9 cellular contexts compared by ENCODE assay signal in genomic region chr16:14310519-14310991, GRCh38.
DNase-seq lines count a peak whose midpoint lies in the region; ATAC-seq lines count a peak whose summit lies in the region.
"Had no signal": no experiment of that assay in that cellular context is flagged by ENCODE, and none has a peak within 500 bp of the region (broad histone marks: within the 10 kb centered on the region; RNA-seq: fewer than 3 reads in every experiment).

No MANE protein-coding gene starts in this region.

- H3K4me3 Mint-ChIP-seq in activated CD4-positive, alpha-beta T cell treated with anti-CD3 and anti-CD28 coated beads for 36 hours = no peak overlapping the region
- no peak overlapping the region for H3K4me3 Mint-ChIP-seq in activated T-helper 1 cell treated with anti-CD3 and anti-CD28 coated beads, Interleukin-12 subunit alpha, Interleukin-12 subunit beta, Interleukin-2, Interleukin-4 antibody, amounts not matched to agents 30 ng/mL and 10 ng/mL and 1 ng/mL, durations not matched to agents 14 hours and 24 hours and 36 hours
- H3K4me3 Mint-ChIP-seq: activated naive CD8-positive, alpha-beta T cell treated with anti-CD3 and anti-CD28 coated beads, Interleukin-2, amount 10 ng/mL, durations not matched to agents 7 days and 5 days had no signal

- no peaks in the 10 kb centered on the region for H3K36me3 ChIP-seq in skeletal muscle tissue (ENCODE audit: control insufficient read depth in 3 of 3, insufficient read depth in 3 of 3, low read length in 3 of 3)

- H3K27ac ChIP-seq in skeletal muscle tissue (ENCODE audit: low read depth, low read length) = peak overlapping the region; percentile 94

- ATAC-seq in activated CD4-positive, alpha-beta T cell treated with anti-CD3 and anti-CD28 coated beads for 36 hours = no peak
- ATAC-seq in HG03139 (IDR thresholded peaks at IDR 0.05; ENCODE audit: unreplicated experiment) (peak; percentile 46), HG02970 (IDR thresholded peaks at IDR 0.05; ENCODE audit: low FRiP score, unreplicated experiment) (no peak)

- H3K4me1 ChIP-seq in skeletal muscle tissue (ENCODE audit: control insufficient read depth in 3 of 3, insufficient read depth in 3 of 3, low read length in 3 of 3) = peaks cover 64 to 71% (median 70%) of the 10 kb centered on the region in 3 donors

- no peaks in the 10 kb centered on the region for H3K9me3 Mint-ChIP-seq in activated CD4-positive, alpha-beta T cell treated with anti-CD3 and anti-CD28 coated beads for 36 hours (ENCODE audit: low read depth)
- no peaks in the 10 kb centered on the region for H3K9me3 Mint-ChIP-seq in activated T-helper 1 cell treated with anti-CD3 and anti-CD28 coated beads, Interleukin-12 subunit alpha, Interleukin-12 subunit beta, Interleukin-2, Interleukin-4 antibody, amounts not matched to agents 30 ng/mL and 10 ng/mL and 1 ng/mL, durations not matched to agents 14 hours and 24 hours and 36 hours
- H3K9me3 Mint-ChIP-seq: activated naive CD8-positive, alpha-beta T cell treated with anti-CD3 and anti-CD28 coated beads, Interleukin-2, amount 10 ng/mL, durations not matched to agents 7 days and 5 days had no signal

- intact Hi-C loops in activated CD4-positive, alpha-beta T cell treated with anti-CD3 and anti-CD28 coated beads for 36 hours (cut with DNase I, micrococcal nuclease) = no loop called here
- intact Hi-C loops in activated T-helper 1 cell treated with anti-CD3 and anti-CD28 coated beads, Interleukin-12 subunit alpha, Interleukin-12 subunit beta, Interleukin-2, Interleukin-4 antibody, amounts not matched to agents 30 ng/mL and 10 ng/mL and 1 ng/mL, durations not matched to agents 14 hours and 24 hours and 36 hours (cut with micrococcal nuclease) = no loop called here

- H3K27ac Mint-ChIP-seq in activated CD4-positive, alpha-beta T cell treated with anti-CD3 and anti-CD28 coated beads for 36 hours = no peak overlapping the region
- no peak overlapping the region for H3K27ac Mint-ChIP-seq in activated T-helper 1 cell treated with anti-CD3 and anti-CD28 coated beads, Interleukin-12 subunit alpha, Interleukin-12 subunit beta, Interleukin-2, Interleukin-4 antibody, amounts not matched to agents 30 ng/mL and 10 ng/mL and 1 ng/mL, durations not matched to agents 14 hours and 24 hours and 36 hours
- H3K27ac Mint-ChIP-seq: activated naive CD8-positive, alpha-beta T cell treated with anti-CD3 and anti-CD28 coated beads, Interleukin-2, amount 10 ng/mL, durations not matched to agents 7 days and 5 days had no signal

- H3K36me3 Mint-ChIP-seq in activated CD4-positive, alpha-beta T cell treated with anti-CD3 and anti-CD28 coated beads for 36 hours (ENCODE audit: low read depth) = no peaks in the 10 kb centered on the region
- H3K36me3 Mint-ChIP-seq in activated T-helper 1 cell treated with anti-CD3 and anti-CD28 coated beads, Interleukin-12 subunit alpha, Interleukin-12 subunit beta, Interleukin-2, Interleukin-4 antibody, amounts not matched to agents 30 ng/mL and 10 ng/mL and 1 ng/mL, durations not matched to agents 14 hours and 24 hours and 36 hours (ENCODE audit: low read depth) = no peaks in the 10 kb centered on the region
- H3K36me3 Mint-ChIP-seq: activated naive CD8-positive, alpha-beta T cell treated with anti-CD3 and anti-CD28 coated beads, Interleukin-2, amount 10 ng/mL, durations not matched to agents 7 days and 5 days had no signal

- no peaks in the 10 kb centered on the region for H3K9me3 ChIP-seq in skeletal muscle tissue (ENCODE audit: control insufficient read depth in 3 of 3, low read length in 3 of 3)

- H3K9ac ChIP-seq in skeletal muscle tissue (ENCODE audit: low read depth in 1 of 3, low read length in 3 of 3) = peak overlapping the region; percentile 60 to 92 (median 61)

- H3K27me3 ChIP-seq in skeletal muscle tissue (ENCODE audit: control insufficient read depth in 3 of 3, insufficient read depth in 3 of 3, low read length in 3 of 3) = no peaks in the 10 kb centered on the region

- CTCF ChIA-PET in activated CD4-positive, alpha-beta T cell treated with anti-CD3 and anti-CD28 coated beads for 36 hours (lab: Charles Lee) = interaction anchor here (0.6 to 1.8 kb wide), 3 partner anchors 21 to 218 kb away, joined by 3 to 4 read pairs (median 3); no protein-coding TSS in a partner anchor

- H3K27me3 Mint-ChIP-seq in activated CD4-positive, alpha-beta T cell treated with anti-CD3 and anti-CD28 coated beads for 36 hours = no peaks in the 10 kb centered on the region
- peaks cover 3% of the 10 kb centered on the region for H3K27me3 Mint-ChIP-seq in activated T-helper 1 cell treated with anti-CD3 and anti-CD28 coated beads, Interleukin-12 subunit alpha, Interleukin-12 subunit beta, Interleukin-2, Interleukin-4 antibody, amounts not matched to agents 30 ng/mL and 10 ng/mL and 1 ng/mL, durations not matched to agents 14 hours and 24 hours and 36 hours (ENCODE audit: insufficient read depth)
- H3K27me3 Mint-ChIP-seq: activated naive CD8-positive, alpha-beta T cell treated with anti-CD3 and anti-CD28 coated beads, Interleukin-2, amount 10 ng/mL, durations not matched to agents 7 days and 5 days had no signal

- peak; percentile 13 for DNase-seq in activated CD4-positive, alpha-beta T cell treated with anti-CD3 and anti-CD28 coated beads for 36 hours
- DNase-seq in activated CD4-positive, alpha-beta T cell treated with anti-CD3 and anti-CD28 coated beads for 48 hours = no peak
- DNase-seq in brain pericyte (ENCODE audit: low read depth, low spot score) = peak; percentile 55
- no peak for DNase-seq in activated T-helper 1 cell treated with anti-CD3 and anti-CD28 coated beads, Interleukin-12 subunit alpha, Interleukin-12 subunit beta, Interleukin-2, Interleukin-4 antibody, amounts not matched to agents 30 ng/mL and 10 ng/mL and 1 ng/mL, durations not matched to agents 14 hours and 24 hours and 36 hours (ENCODE audit: low spot score)
- DNase-seq in medulla oblongata (ENCODE audit: extremely low spot score) = no peak
- DNase-seq: activated naive CD8-positive, alpha-beta T cell treated with anti-CD3 and anti-CD28 coated beads, Interleukin-2, amount 10 ng/mL, durations not matched to agents 7 days and 5 days had no signal

- POLR2A ChIA-PET in activated CD4-positive, alpha-beta T cell treated with anti-CD3 and anti-CD28 coated beads for 36 hours (lab: Charles Lee) = no interaction called here

- H3K4me1 Mint-ChIP-seq in activated CD4-positive, alpha-beta T cell treated with anti-CD3 and anti-CD28 coated beads for 36 hours = peaks cover 37% of the 10 kb centered on the region
- peaks cover 17% of the 10 kb centered on the region for H3K4me1 Mint-ChIP-seq in activated T-helper 1 cell treated with anti-CD3 and anti-CD28 coated beads, Interleukin-12 subunit alpha, Interleukin-12 subunit beta, Interleukin-2, Interleukin-4 antibody, amounts not matched to agents 30 ng/mL and 10 ng/mL and 1 ng/mL, durations not matched to agents 14 hours and 24 hours and 36 hours (ENCODE audit: low read depth)

- H3K4me3 ChIP-seq in skeletal muscle tissue (ENCODE audit: low read length in 3 of 3) = peak overlapping the region; percentile 48 to 66 (median 63)

Comparison
In these comparisons a context has a peak if more than half of its experiments do, and no peak if none do; other contexts are left out.
1. DNase-seq: peak in activated CD4-positive, alpha-beta T cell treated with anti-CD3 and anti-CD28 coated beads for 36 hours (single experiment) and brain pericyte (single experiment); none in activated CD4-positive, alpha-beta T cell treated with anti-CD3 and anti-CD28 coated beads for 48 hours (single experiment), activated T-helper 1 cell treated with anti-CD3 and anti-CD28 coated beads, Interleukin-12 subunit alpha, Interleukin-12 subunit beta, Interleukin-2, Interleukin-4 antibody, amounts not matched to agents 30 ng/mL and 10 ng/mL and 1 ng/mL, durations not matched to agents 14 hours and 24 hours and 36 hours (single experiment) and medulla oblongata (single experiment).